In the genomic region with DNA sequence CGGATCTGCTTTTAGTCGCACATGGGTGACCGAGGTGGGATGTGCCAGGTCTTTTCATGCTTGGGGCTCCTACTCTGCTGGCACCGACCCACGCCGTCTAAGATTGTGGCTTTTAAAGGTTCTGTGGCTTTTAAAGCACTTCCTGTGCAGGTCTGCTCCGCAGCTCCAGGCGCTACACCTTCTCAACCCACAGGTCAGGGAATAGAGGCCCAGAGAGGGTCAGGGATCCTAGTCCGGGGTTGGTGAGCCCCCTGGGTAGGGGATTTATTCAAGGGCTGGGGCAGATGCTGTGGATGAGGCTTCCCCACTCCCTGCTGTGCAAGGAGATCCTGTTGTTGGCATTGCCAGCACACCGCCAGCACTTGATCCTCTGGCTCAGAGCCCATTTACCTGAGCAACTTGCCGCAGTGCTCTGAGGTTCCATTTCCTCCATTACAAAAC, we compare ENCODE assay signal across 9 cellular contexts.
DNase-seq lines count a peak whose midpoint lies in the region; ATAC-seq and TF ChIP-seq lines count a peak whose summit lies in the region.
"Had no signal": no experiment of that assay in that cellular context is flagged by ENCODE, and none has a peak within 500 bp of the region (broad histone marks: within the 10 kb centered on the region; RNA-seq: fewer than 3 reads in every experiment).

No MANE protein-coding gene starts in this region.

- H3K27ac ChIP-seq in SK-N-SH (ENCODE audit: low read depth in 2 of 2, low read length in 1 of 2): peak overlapping the region in 1 of 2 experiments; percentile 71; a peak in 2 of 4 replicates

- no peak overlapping the region for H2AFZ ChIP-seq in SK-N-SH (ENCODE audit: low read depth)

- WGBS in SK-N-SH (ENCODE audit: low lambda C conversion rate): 85% methylated on average over 10 of the region's 11 CpGs

- POLR2A ChIA-PET in SK-N-SH (lab: Yijun Ruan, JAX): interaction anchor here (0.6 to 1.3 kb wide), 3 partner anchors 157 to 188 kb away, joined by 3 to 6 read pairs (median 3); no protein-coding TSS in a partner anchor

- H3K27me3 Mint-ChIP-seq in immature natural killer cell (ENCODE audit: low read depth in 3 of 3) (peaks cover 3 to 11% (median 7%) of the 10 kb centered on the region in 3 donors), HFFc6 (ENCODE audit: insufficient read depth) (peaks cover 2% of the 10 kb centered on the region)
- H3K27me3 Mint-ChIP-seq in stimulated activated naive CD8-positive, alpha-beta T cell treated with anti-CD3 and anti-CD28 coated beads, Interleukin-15, amount 100 ng/mL, for 72 hours: no peaks in the 10 kb centered on the region

- no peaks in the 10 kb centered on the region for H3F3A ChIP-seq in SK-N-SH (replicated peaks; ENCODE audit: insufficient read depth)

- H3K4me1 Mint-ChIP-seq in immature natural killer cell (peaks cover 13 to 23% of the 10 kb centered on the region in 2 donors), HFFc6 (ENCODE audit: low read depth) (no peaks in the 10 kb centered on the region)
- H3K4me1 Mint-ChIP-seq in stimulated activated naive CD8-positive, alpha-beta T cell treated with anti-CD3 and anti-CD28 coated beads, Interleukin-15, amount 100 ng/mL, for 72 hours: peaks cover 33% of the 10 kb centered on the region

- peak; percentile 30 for DNase-seq in SK-N-SH
- peak; percentile 24 to 31 for DNase-seq in activated CD4-positive, alpha-beta T cell treated with anti-CD3 and anti-CD28 coated beads, Interleukin-2, amount 50 U/mL, for 48 hours
- peak in 2 of 3 donors; percentile 6 to 8 for DNase-seq in immature natural killer cell
- peak; percentile 24 to 32 for DNase-seq in stimulated activated naive CD8-positive, alpha-beta T cell treated with anti-CD3 and anti-CD28 coated beads, Interleukin-15, amount 100 ng/mL, for 72 hours
- no peak for DNase-seq in HFFc6
- DNase-seq: NCI-H1930 had no signal

- ATAC-seq in SK-N-SH treated with all-trans-retinoic acid at 6 μM for 48 hours (no peak), HG03521 (IDR thresholded peaks at IDR 0.05; ENCODE audit: unreplicated experiment) (no peak), GM18870 (IDR thresholded peaks at IDR 0.05; ENCODE audit: unreplicated experiment) (no peak)
- peak; percentile 83 for ATAC-seq in stimulated activated naive CD8-positive, alpha-beta T cell treated with anti-CD3 and anti-CD28 coated beads, Interleukin-15, amount 100 ng/mL, for 72 hours

- H3K9me3 Mint-ChIP-seq in immature natural killer cell: no peaks in the 10 kb centered on the region
- no peaks in the 10 kb centered on the region for H3K9me3 Mint-ChIP-seq in stimulated activated naive CD8-positive, alpha-beta T cell treated with anti-CD3 and anti-CD28 coated beads, Interleukin-15, amount 100 ng/mL, for 72 hours
- H3K9me3 Mint-ChIP-seq in HFFc6: peaks cover 45% of the 10 kb centered on the region

- peaks cover 10 to 42% of the 10 kb centered on the region in 2 experiments; a peak in 3 of 4 replicates for H3K4me1 ChIP-seq in SK-N-SH (ENCODE audit: control insufficient read depth in 1 of 2, insufficient read depth in 2 of 2, low read depth in 1 of 2, low read length in 1 of 2)

- H4K20me1 ChIP-seq in SK-N-SH (ENCODE audit: insufficient read depth): no peaks in the 10 kb centered on the region

- TF ChIP-seq CTCF in SK-N-SH (IDR thresholded peaks at IDR 0.05) (no peak), HFFc6 (IDR thresholded peaks at IDR 0.05) (no peak)

- H3K9me2 ChIP-seq in SK-N-SH: no peaks in the 10 kb centered on the region

- H3K4me2 ChIP-seq in SK-N-SH: no peak overlapping the region

- H3K4me3 Mint-ChIP-seq in immature natural killer cell (no peak overlapping the region), HFFc6 (no peak overlapping the region)
- H3K4me3 Mint-ChIP-seq in stimulated activated naive CD8-positive, alpha-beta T cell treated with anti-CD3 and anti-CD28 coated beads, Interleukin-15, amount 100 ng/mL, for 72 hours: peak overlapping the region in 1 of 2 donors; percentile 40

- H3K36me3 Mint-ChIP-seq in immature natural killer cell (no peaks in the 10 kb centered on the region), HFFc6 (ENCODE audit: low read depth) (no peaks in the 10 kb centered on the region)

- no peak for TF ChIP-seq RAD21 in SK-N-SH (IDR thresholded peaks at IDR 0.05; ENCODE audit: low read length)

- H3K27ac Mint-ChIP-seq in immature natural killer cell: no peak overlapping the region
- no peak overlapping the region for H3K27ac Mint-ChIP-seq in stimulated activated naive CD8-positive, alpha-beta T cell treated with anti-CD3 and anti-CD28 coated beads, Interleukin-15, amount 100 ng/mL, for 72 hours
- no peak overlapping the region for H3K27ac Mint-ChIP-seq in HFFc6

- no peaks in the 10 kb centered on the region for H3K79me2 ChIP-seq in SK-N-SH (ENCODE audit: insufficient read depth)

- no peaks in the 10 kb centered on the region; the same call in 1 of the 2 replicates for H3K27me3 ChIP-seq in SK-N-SH (ENCODE audit: insufficient read depth)

- H3K36me3 ChIP-seq in SK-N-SH (replicated peaks in 1 of 2; ENCODE audit: control insufficient read depth in 1 of 2, insufficient read depth in 2 of 2, low read length in 1 of 2): no peaks in the 10 kb centered on the region

- CTCF ChIA-PET in SK-N-SH (lab: Yijun Ruan, JAX): interaction anchor here (0.6 to 1.2 kb wide), 3 partner anchors 11 to 324 kb away, joined by 4 to 6 read pairs (median 4); no protein-coding TSS in a partner anchor

- H3K4me3 ChIP-seq in SK-N-SH (ENCODE audit: low read depth in 2 of 2, low read length in 1 of 2): no peak overlapping the region

- H3K9ac ChIP-seq in SK-N-SH: no peak overlapping the region

- TF ChIP-seq EP300 in SK-N-SH (IDR thresholded peaks at IDR 0.05; ENCODE audit: borderline replicate concordance in 1 of 2, low read depth in 1 of 2, low read length in 1 of 2): no peak

- no peaks in the 10 kb centered on the region for H3K9me3 ChIP-seq in SK-N-SH

TF ChIP-seq in SK-N-SH, 30 proteins besides CTCF, POLR2A, EP300 and RAD21:
- TF ChIP-seq FOXM1 (IDR thresholded peaks at IDR 0.05; ENCODE audit: low read depth) (no peak), MXI1 (IDR thresholded peaks at IDR 0.05; ENCODE audit: low read depth, low read length) (no peak), NRF1 (IDR thresholded peaks at IDR 0.05; ENCODE audit: low read depth, low read length) (no peak), YY1 (IDR thresholded peaks at IDR 0.05; ENCODE audit: low read depth) (no peak), RFX5 (IDR thresholded peaks at IDR 0.05; ENCODE audit: low read length) (no peak), FOXJ3 (CRISPR knock-in tag; IDR thresholded peaks at IDR 0.05) (no peak)
- TF ChIP-seq, protein P1, sequence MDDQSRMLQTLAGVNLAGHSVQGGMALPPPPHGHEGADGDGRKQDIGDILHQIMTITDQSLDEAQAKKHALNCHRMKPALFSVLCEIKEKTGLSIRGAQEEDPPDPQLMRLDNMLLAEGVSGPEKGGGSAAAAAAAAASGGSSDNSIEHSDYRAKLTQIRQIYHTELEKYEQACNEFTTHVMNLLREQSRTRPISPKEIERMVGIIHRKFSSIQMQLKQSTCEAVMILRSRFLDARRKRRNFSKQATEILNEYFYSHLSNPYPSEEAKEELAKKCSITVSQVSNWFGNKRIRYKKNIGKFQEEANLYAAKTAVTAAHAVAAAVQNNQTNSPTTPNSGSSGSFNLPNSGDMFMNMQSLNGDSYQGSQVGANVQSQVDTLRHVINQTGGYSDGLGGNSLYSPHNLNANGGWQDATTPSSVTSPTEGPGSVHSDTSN (IDR thresholded peaks at IDR 0.05): no peak
- TF ChIP-seq, protein P2, sequence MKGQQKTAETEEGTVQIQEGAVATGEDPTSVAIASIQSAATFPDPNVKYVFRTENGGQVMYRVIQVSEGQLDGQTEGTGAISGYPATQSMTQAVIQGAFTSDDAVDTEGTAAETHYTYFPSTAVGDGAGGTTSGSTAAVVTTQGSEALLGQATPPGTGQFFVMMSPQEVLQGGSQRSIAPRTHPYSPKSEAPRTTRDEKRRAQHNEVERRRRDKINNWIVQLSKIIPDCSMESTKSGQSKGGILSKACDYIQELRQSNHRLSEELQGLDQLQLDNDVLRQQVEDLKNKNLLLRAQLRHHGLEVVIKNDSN (IDR thresholded peaks at IDR 0.05; ENCODE audit: borderline replicate concordance, low read depth): no peak
TF ChIP-seq in SK-N-SH: peak in this region for 0.

TF ChIP-seq in SK-N-SH treated with all-trans-retinoic acid at 6 μM for 48 hours, 23 proteins besides CTCF, POLR2A, EP300 and RAD21:
- TF ChIP-seq BACH2 (CRISPR knock-in tag; IDR thresholded peaks at IDR 0.05; ENCODE audit: borderline replicate concordance) (no peak), ZC3H10 (CRISPR knock-in tag; IDR thresholded peaks at IDR 0.05) (no peak)
- TF ChIP-seq, protein P3, sequence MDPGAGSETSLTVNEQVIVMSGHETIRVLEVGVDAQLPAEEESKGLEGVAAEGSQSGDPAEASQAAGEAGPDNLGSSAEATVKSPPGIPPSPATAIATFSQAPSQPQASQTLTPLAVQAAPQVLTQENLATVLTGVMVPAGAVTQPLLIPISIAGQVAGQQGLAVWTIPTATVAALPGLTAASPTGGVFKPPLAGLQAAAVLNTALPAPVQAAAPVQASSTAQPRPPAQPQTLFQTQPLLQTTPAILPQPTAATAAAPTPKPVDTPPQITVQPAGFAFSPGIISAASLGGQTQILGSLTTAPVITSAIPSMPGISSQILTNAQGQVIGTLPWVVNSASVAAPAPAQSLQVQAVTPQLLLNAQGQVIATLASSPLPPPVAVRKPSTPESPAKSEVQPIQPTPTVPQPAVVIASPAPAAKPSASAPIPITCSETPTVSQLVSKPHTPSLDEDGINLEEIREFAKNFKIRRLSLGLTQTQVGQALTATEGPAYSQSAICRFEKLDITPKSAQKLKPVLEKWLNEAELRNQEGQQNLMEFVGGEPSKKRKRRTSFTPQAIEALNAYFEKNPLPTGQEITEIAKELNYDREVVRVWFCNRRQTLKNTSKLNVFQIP (CRISPR knock-in tag; IDR thresholded peaks at IDR 0.05; ENCODE audit: borderline replicate concordance, low read depth): no peak
